In the genomic region with DNA sequence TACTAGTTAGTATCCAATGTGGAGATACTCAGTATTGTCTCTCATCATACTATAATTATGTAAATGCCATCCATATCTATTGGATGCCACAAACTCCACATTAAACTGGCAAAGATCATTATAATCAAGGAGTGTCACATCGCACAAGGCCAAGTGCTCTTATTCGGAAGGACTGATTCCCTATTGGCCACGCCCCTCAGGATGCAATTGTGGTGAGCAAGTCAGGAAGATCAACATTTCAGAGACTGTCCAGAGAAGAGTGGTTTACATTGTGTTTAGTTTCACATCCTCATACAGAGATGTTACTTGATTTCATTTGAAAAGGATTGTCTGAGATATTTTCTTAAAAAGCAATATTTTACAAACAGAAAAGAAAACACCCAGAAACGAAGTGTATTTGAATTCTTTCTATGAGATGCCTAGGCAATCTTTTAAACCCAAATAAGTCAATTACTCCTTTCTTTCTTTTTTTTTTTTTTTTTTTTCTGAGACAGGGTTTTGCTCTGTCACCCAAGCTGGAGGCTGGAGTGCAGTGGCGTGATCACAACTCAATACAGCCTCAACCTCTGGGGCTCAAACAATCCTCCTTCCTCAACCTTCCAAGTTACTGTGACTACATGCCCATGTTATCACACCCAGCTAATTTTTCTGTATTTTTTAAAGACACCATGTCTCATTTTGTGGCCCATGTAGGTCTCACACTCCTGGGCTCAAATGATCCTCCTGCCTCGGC, we compare ENCODE assay signal across 9 cellular contexts.
DNase-seq lines count a peak whose midpoint lies in the region; ATAC-seq and TF ChIP-seq lines count a peak whose summit lies in the region.
"Had no signal": no experiment of that assay in that cellular context is flagged by ENCODE, and none has a peak within 500 bp of the region (broad histone marks: within the 10 kb centered on the region; RNA-seq: fewer than 3 reads in every experiment).

No MANE protein-coding gene starts in this region.

- TF ChIP-seq CTCF in type B pancreatic cell (conservative IDR thresholded peaks at IDR 0.05): no peak

- H3K27ac Mint-ChIP-seq in type B pancreatic cell: no peak overlapping the region

- ATAC-seq in GM18868 (IDR thresholded peaks at IDR 0.05; ENCODE audit: unreplicated experiment): peak; percentile 95
- peak; percentile 52 for ATAC-seq in HG02884 (IDR thresholded peaks at IDR 0.05; ENCODE audit: unreplicated experiment)
- ATAC-seq: left lung had no signal

- no peaks in the 10 kb centered on the region for H3K36me3 Mint-ChIP-seq in type B pancreatic cell

- DNase-seq in RPMI7951 (ENCODE audit: low read depth) (peak; percentile 77), type B pancreatic cell (ENCODE audit: extremely low spot score, unreplicated experiment) (no peak), NCI-H187 treated with DMSO at 0.1 percent for 48 hours (lab: John Stamatoyannopoulos, UW) (no peak), DMS79 (lab: John Stamatoyannopoulos, UW) (no peak), DMS114 treated with DMSO at 0.1 percent for 48 hours (lab: John Stamatoyannopoulos, UW; ENCODE audit: unreplicated experiment) (no peak)
- DNase-seq: left lung had no signal

- no peaks in the 10 kb centered on the region for H3K4me1 ChIP-seq in mesodermal cell (ENCODE audit: control insufficient read depth, insufficient read depth, low read length, poor library complexity, severe bottlenecking)
- H3K4me1 ChIP-seq: left lung had no signal

- 85 to 93% methylated on average over 3 to 4 of the region's 6 CpGs for WGBS in mesodermal cell (ENCODE audit: insufficient coverage in 2 of 2), 2 experiments

- no peaks in the 10 kb centered on the region for H3K9me3 ChIP-seq in mesodermal cell (ENCODE audit: control insufficient read depth, low read length)
- H3K9me3 ChIP-seq: left lung had no signal

- H3K4me1 Mint-ChIP-seq in type B pancreatic cell (ENCODE audit: unreplicated experiment): peaks cover 20% of the 10 kb centered on the region

- H3K9me3 Mint-ChIP-seq in type B pancreatic cell: peaks cover 5% of the 10 kb centered on the region

- no peaks in the 10 kb centered on the region for H3K27me3 Mint-ChIP-seq in type B pancreatic cell

- no peak overlapping the region for H3K4me3 Mint-ChIP-seq in type B pancreatic cell

- H3K4me3 ChIP-seq in mesodermal cell (ENCODE audit: extremely low read depth, insufficient read depth, low read length, poor library complexity, severe bottlenecking): no peak overlapping the region
- H3K4me3 ChIP-seq: left lung had no signal

- H3K27ac ChIP-seq in mesodermal cell (ENCODE audit: low read depth, low read length, severe bottlenecking): peak overlapping the region; percentile 78
- H3K27ac ChIP-seq: left lung had no signal

- no peaks in the 10 kb centered on the region for H3K36me3 ChIP-seq in mesodermal cell (ENCODE audit: control insufficient read depth, insufficient read depth, low read length)
- H3K36me3 ChIP-seq: left lung had no signal
